8 cellular contexts compared by ENCODE assay signal in the genomic region with DNA sequence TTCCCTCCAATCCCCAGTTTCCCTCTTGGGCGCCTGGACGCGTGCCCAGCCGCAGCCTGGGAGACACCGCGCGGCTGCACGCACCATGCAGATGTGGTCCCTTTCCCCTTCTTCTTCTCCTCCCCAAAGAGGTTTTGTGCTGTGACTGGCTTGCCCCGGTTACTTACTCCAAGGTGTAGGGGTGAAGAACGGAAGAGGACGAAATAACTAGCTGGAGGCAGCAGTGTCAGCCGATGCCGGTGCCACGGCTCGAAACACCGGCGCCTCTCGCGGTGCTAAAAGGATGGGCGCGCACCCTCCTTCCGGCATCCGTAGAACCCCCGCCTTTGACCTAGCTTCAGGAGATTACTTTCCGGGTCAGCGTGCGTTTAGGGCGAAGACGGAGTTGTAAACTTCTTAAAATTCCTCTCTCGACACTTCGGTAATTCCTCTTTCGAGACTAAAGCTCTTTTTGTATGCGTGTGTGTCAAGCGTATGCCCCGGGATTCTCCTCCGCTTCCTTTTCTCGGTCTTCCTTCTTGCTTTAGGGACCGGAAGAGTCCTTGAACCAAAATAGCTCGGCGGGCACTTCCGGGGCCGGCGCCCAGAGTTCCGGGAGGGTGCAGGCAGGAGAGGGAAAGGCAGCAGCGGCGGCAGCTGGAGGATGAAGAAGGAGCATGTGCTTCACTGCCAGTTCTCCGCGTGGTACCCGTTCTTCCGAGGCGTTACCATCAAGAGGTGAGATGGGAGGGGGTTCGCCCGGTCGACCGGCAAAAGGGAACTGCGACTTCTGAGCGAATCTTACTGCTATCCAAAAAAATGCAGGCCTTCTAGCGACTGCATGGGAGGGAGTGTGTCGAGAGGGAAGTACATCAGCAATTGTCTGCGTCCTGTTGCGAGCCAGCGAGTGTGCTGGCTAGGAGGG. TPM values are rescaled to one million over a fixed set of nuclear protein-coding genes. Genes with fewer than 3 reads are reported as not detected.
DNase-seq lines count a peak whose midpoint lies in the region; ATAC-seq and TF ChIP-seq lines count a peak whose summit lies in the region.

CDC123 (plus strand) TSS at position 586 of the 904 bp plus-strand sequence; CDS start at position 644, 58 bp downstream.
NUDT5 (minus strand) TSS at position 289 of the 904 bp plus-strand sequence. CDS start 9,600 bp downstream, outside the sequence.

- peaks cover 8% of the 10 kb centered on the region; the same call in 1 of the 2 replicates for H3F3A ChIP-seq in SU-DHL-6 (ENCODE audit: insufficient read depth)

- H3K27me3 ChIP-seq in SU-DHL-6 (ENCODE audit: low read length) = no peaks in the 10 kb centered on the region
- no peaks in the 10 kb centered on the region for H3K27me3 ChIP-seq in ovary
- no peaks in the 10 kb centered on the region for H3K27me3 ChIP-seq in thymus (ENCODE audit: control insufficient read depth, insufficient read depth)

- peaks cover 31% of the 10 kb centered on the region for H3K4me1 Mint-ChIP-seq in activated naive CD8-positive, alpha-beta T cell treated with anti-CD3 and anti-CD28 coated beads, Interleukin-2, amount 10 ng/mL, durations not matched to agents 7 days and 5 days

- peak within 1 kb of the TSS; percentile 92 for H3K4me3 Mint-ChIP-seq in activated naive CD8-positive, alpha-beta T cell treated with anti-CD3 and anti-CD28 coated beads, Interleukin-2, amount 10 ng/mL, durations not matched to agents 7 days and 5 days

- H3K36me3 ChIP-seq in SU-DHL-6 (ENCODE audit: low read length) (peaks cover 9% of the 10 kb centered on the region), ovary (no peaks in the 10 kb centered on the region), thymus (ENCODE audit: control insufficient read depth, insufficient read depth) (peaks cover 3% of the 10 kb centered on the region)

- peaks cover 4% of the 10 kb centered on the region for H3K4me1 ChIP-seq in ovary (ENCODE audit: insufficient read depth)
- peaks cover 12% of the 10 kb centered on the region for H3K4me1 ChIP-seq in thymus (ENCODE audit: control insufficient read depth, insufficient read depth, low read length)

- peak within 1 kb of the TSS; percentile 96 for H2AFZ ChIP-seq in SU-DHL-6 (ENCODE audit: low read depth, low read length, severe bottlenecking)

- no peak for TF ChIP-seq EP300 in ovary (IDR thresholded peaks at IDR 0.05)

- no peaks in the 10 kb centered on the region for H3K27me3 Mint-ChIP-seq in activated naive CD8-positive, alpha-beta T cell treated with anti-CD3 and anti-CD28 coated beads, Interleukin-2, amount 10 ng/mL, durations not matched to agents 7 days and 5 days

- WGBS in ovary, 3 donors = 0 to 1% (median 0%) methylated on average over 62 of the region's 62 CpGs
- under 1% methylated on average over 62 of the region's 62 CpGs for WGBS in thymus

- DNase-seq in GM12865 (ENCODE audit: low read depth) (peak; percentile 92), NCI-H1105 treated with DMSO at 0.1 percent for 48 hours (lab: John Stamatoyannopoulos, UW) (peak; percentile 80), Right ventricle myocardium inferior (ENCODE audit: missing footprints) (peak; percentile 95), ovary (peak; percentile 79 to 88 (median 83))
- peak; percentile 84 for DNase-seq in activated naive CD8-positive, alpha-beta T cell treated with anti-CD3 and anti-CD28 coated beads, Interleukin-2, amount 10 ng/mL, durations not matched to agents 7 days and 5 days

- ATAC-seq in HG02678 (IDR thresholded peaks at IDR 0.05; ENCODE audit: unreplicated experiment) (peak; percentile 94), Right ventricle myocardium inferior (peak; percentile 97)
- ATAC-seq in activated naive CD8-positive, alpha-beta T cell treated with anti-CD3 and anti-CD28 coated beads, Interleukin-2, amount 10 ng/mL, durations not matched to agents 7 days and 5 days (ENCODE audit: low read depth) = peak; percentile 95

- H3K4me3 ChIP-seq in GM12865 (ENCODE audit: low read depth, low read length) (peak within 1 kb of the TSS; percentile 68), SU-DHL-6 (ENCODE audit: insufficient read depth, low read length, poor library complexity, severe bottlenecking) (peak within 1 kb of the TSS; percentile 88), ovary (peak within 1 kb of the TSS; percentile 56), thymus (ENCODE audit: low read length) (peak within 1 kb of the TSS; percentile 78)

- TF ChIP-seq CTCF in GM12865 (IDR thresholded peaks at IDR 0.05; ENCODE audit: insufficient read depth, low read depth, low read length, missing control alignments) (no peak), SU-DHL-6 (IDR thresholded peaks at IDR 0.05; ENCODE audit: insufficient read depth, low read length, poor library complexity, severe bottlenecking) (no peak), ovary (IDR thresholded peaks at IDR 0.05) (no peak)

- H3K27ac Mint-ChIP-seq in activated naive CD8-positive, alpha-beta T cell treated with anti-CD3 and anti-CD28 coated beads, Interleukin-2, amount 10 ng/mL, durations not matched to agents 7 days and 5 days = peak within 1 kb of the TSS; percentile 92

- H3K27ac ChIP-seq in SU-DHL-6 (ENCODE audit: low read depth, low read length) = peak within 1 kb of the TSS; percentile 88
- H3K27ac ChIP-seq in ovary = peak within 1 kb of the TSS; percentile 25 to 85
- H3K27ac ChIP-seq in thymus (ENCODE audit: low read depth) = peak within 1 kb of the TSS; percentile 95

- H3K9ac ChIP-seq in SU-DHL-6 (ENCODE audit: low read length) = peak within 1 kb of the TSS; percentile 94

- no peaks in the 10 kb centered on the region for H3K9me2 ChIP-seq in SU-DHL-6 (replicated peaks; ENCODE audit: insufficient read depth, low read length)

- peaks cover 93% of the 10 kb centered on the region for H3K79me2 ChIP-seq in SU-DHL-6 (ENCODE audit: insufficient read depth, low read length)

- TF ChIP-seq POLR2A in ovary (IDR thresholded peaks at IDR 0.05) = no peak

- POLR2A ChIA-PET in activated naive CD8-positive, alpha-beta T cell treated with anti-CD3 and anti-CD28 coated beads, Interleukin-2, amount 10 ng/mL, durations not matched to agents 7 days and 5 days (lab: Charles Lee) = interaction anchor here (0.5 to 2.1 kb wide), 13 partner anchors 14 to 1107 kb away, joined by 3 to 20 read pairs (median 4); partner anchors contain the start of genes CAMK1D, DHTKD1, PHYH and UPF2

- no peaks in the 10 kb centered on the region for H3K9me3 Mint-ChIP-seq in activated naive CD8-positive, alpha-beta T cell treated with anti-CD3 and anti-CD28 coated beads, Interleukin-2, amount 10 ng/mL, durations not matched to agents 7 days and 5 days

- H3K9me3 ChIP-seq in SU-DHL-6 (ENCODE audit: insufficient read depth, low read length) (no peaks in the 10 kb centered on the region), ovary (no peaks in the 10 kb centered on the region), thymus (ENCODE audit: control insufficient read depth) (no peaks in the 10 kb centered on the region)

- H4K20me1 ChIP-seq in SU-DHL-6 (ENCODE audit: low read depth, low read length) = 0 out of 2 replicates have a peak, but pooled peaks cover 6% of the 10 kb centered on the region

- peaks cover 23% of the 10 kb centered on the region for H3K36me3 Mint-ChIP-seq in activated naive CD8-positive, alpha-beta T cell treated with anti-CD3 and anti-CD28 coated beads, Interleukin-2, amount 10 ng/mL, durations not matched to agents 7 days and 5 days

- H3K4me2 ChIP-seq in SU-DHL-6 (ENCODE audit: low read depth, low read length, poor library complexity, severe bottlenecking) = peak within 1 kb of the TSS; percentile 95

- intact Hi-C loops in Right ventricle myocardium inferior (cut with DNase I) = no loop called here
- intact Hi-C loops in ovary (cut with DNase I) = no loop called here

RNA-seq across cellular contexts. Expression of gene CDC123, which starts in this region (rescaled TPM):
- 10 to 100 TPM; 56.7 to 69.2 TPM for total RNA-seq in activated naive CD8-positive, alpha-beta T cell treated with anti-CD3 and anti-CD28 coated beads, Interleukin-2, amount 10 ng/mL, durations not matched to agents 7 days and 5 days
- total RNA-seq in Right ventricle myocardium inferior (48.6 TPM), ovary (10 to 100 TPM; 22.1 to 52.4 (median 33.7) TPM)
- polyA plus RNA-seq in ovary (10 to 100 TPM; 37.6 to 59.1 TPM), thymus (50.7 TPM)

RNA-seq across cellular contexts. Expression of gene NUDT5, which starts in this region (rescaled TPM):
- 10 to 100 TPM; 71.4 to 74.8 TPM for total RNA-seq in activated naive CD8-positive, alpha-beta T cell treated with anti-CD3 and anti-CD28 coated beads, Interleukin-2, amount 10 ng/mL, durations not matched to agents 7 days and 5 days
- total RNA-seq in Right ventricle myocardium inferior (10.1 TPM), ovary (10 to 100 TPM; 16.2 to 32.8 (median 24.7) TPM)
- polyA plus RNA-seq in ovary (10 to 100 TPM; 15.8 to 56.5 TPM), thymus (47.2 TPM)

Comparison
In these comparisons a context has a peak if more than half of its experiments do, and no peak if none do; other contexts are left out.
1. Peak in every context shown above with its lines: DNase-seq, ATAC-seq, H3K4me3 ChIP-seq and H3K27ac ChIP-seq.